ENCODE assay signal across 1 cellular context in genomic region chr12:121656122-121656521, GRCh38.
TF ChIP-seq lines count a peak whose summit lies in the region.

No MANE protein-coding gene starts in this region.

TF ChIP-seq in K562, 482 proteins besides CTCF, POLR2A, EP300 and RAD21:
- TF ChIP-seq RBM25 (IDR thresholded peaks at IDR 0.05; ENCODE audit: low read depth, low read length, severe bottlenecking) (peak; percentile 32), ZNF324 (CRISPR knock-in tag; IDR thresholded peaks at IDR 0.05) (no peak), ZFP36 (IDR thresholded peaks at IDR 0.05; ENCODE audit: low read depth, low read length, partially characterized antibody) (peak; percentile 88), NFYB (IDR thresholded peaks at IDR 0.05; ENCODE audit: extremely low read depth, insufficient read length) (no peak), BCOR (IDR thresholded peaks at IDR 0.05) (peak; percentile 64)
